ENCODE assay signal across 1 cellular context in genomic region chr2:96538487-96539214, GRCh38.
TF ChIP-seq lines count a peak whose summit lies in the region.

No MANE protein-coding gene starts in this region.

TF ChIP-seq in WTC11, 78 proteins besides CTCF, POLR2A, EP300 and RAD21 (continued from another document):
- 0 out of 2 replicates have a peak, but pooled peaks have one; percentile 33 for TF ChIP-seq ZNF281 (CRISPR knock-in tag; IDR thresholded peaks at IDR 0.05)
- TF ChIP-seq SMAD4 (CRISPR knock-in tag; IDR thresholded peaks at IDR 0.05) = no peak
- TF ChIP-seq E2F5 (CRISPR knock-in tag; IDR thresholded peaks at IDR 0.05) = no peak
- TF ChIP-seq E2F4 (CRISPR knock-in tag; IDR thresholded peaks at IDR 0.05; ENCODE audit: borderline replicate concordance, low read depth) = no peak
- TF ChIP-seq ETV6 (CRISPR knock-in tag; IDR thresholded peaks at IDR 0.05) = no peak
- no peak for TF ChIP-seq ZNF121 (CRISPR knock-in tag; IDR thresholded peaks at IDR 0.05)
- no peak for TF ChIP-seq ZNF263 (CRISPR knock-in tag; IDR thresholded peaks at IDR 0.05; ENCODE audit: low read depth)
- TF ChIP-seq SP1 (CRISPR knock-in tag; conservative IDR thresholded peaks at IDR 0.05) = peak; percentile 38; the same call in 1 of the 2 replicates
- TF ChIP-seq FOXK1 (CRISPR knock-in tag; IDR thresholded peaks at IDR 0.05) = peak; percentile 70
- no peak for TF ChIP-seq USF2 (CRISPR knock-in tag; IDR thresholded peaks at IDR 0.05)
- TF ChIP-seq ATF1 (CRISPR knock-in tag; IDR thresholded peaks at IDR 0.05) = no peak
- no peak for TF ChIP-seq EMX1 (CRISPR knock-in tag; IDR thresholded peaks at IDR 0.05)
- no peak for TF ChIP-seq FOXP4 (CRISPR knock-in tag; IDR thresholded peaks at IDR 0.05)
- no peak for TF ChIP-seq OVOL2 (CRISPR knock-in tag; IDR thresholded peaks at IDR 0.05; ENCODE audit: borderline replicate concordance)
- TF ChIP-seq PREB (CRISPR knock-in tag; IDR thresholded peaks at IDR 0.05; ENCODE audit: borderline replicate concordance) = no peak
- no peak for TF ChIP-seq NR2C2 (CRISPR knock-in tag; IDR thresholded peaks at IDR 0.05)
- TF ChIP-seq NR1H2 (CRISPR knock-in tag; IDR thresholded peaks at IDR 0.05) = no peak
- no peak for TF ChIP-seq GABPB1 (CRISPR knock-in tag; IDR thresholded peaks at IDR 0.05)
- TF ChIP-seq JAZF1 (CRISPR knock-in tag; IDR thresholded peaks at IDR 0.05) = no peak
- TF ChIP-seq IRF2 (CRISPR knock-in tag; IDR thresholded peaks at IDR 0.05; ENCODE audit: borderline replicate concordance, low read depth) = no peak
- no peak for TF ChIP-seq ERG (CRISPR knock-in tag; IDR thresholded peaks at IDR 0.05)
- no peak for TF ChIP-seq ZNF671 (CRISPR knock-in tag; IDR thresholded peaks at IDR 0.05)
- TF ChIP-seq ATF3 (CRISPR knock-in tag; conservative IDR thresholded peaks at IDR 0.05) = no peak
- TF ChIP-seq ZNF423 (CRISPR knock-in tag; IDR thresholded peaks at IDR 0.05) = peak; percentile 47; the same call in 1 of the 2 replicates
- TF ChIP-seq GTF2I (CRISPR knock-in tag; conservative IDR thresholded peaks at IDR 0.05) = peak; percentile 75
